Comparison of ENCODE assay signal across 10 cellular contexts in genomic region chr7:11120068-11120664, GRCh38.
DNase-seq lines count a peak whose midpoint lies in the region; ATAC-seq and TF ChIP-seq lines count a peak whose summit lies in the region.
"Had no signal": no experiment of that assay in that cellular context is flagged by ENCODE, and none has a peak within 500 bp of the region (broad histone marks: within the 10 kb centered on the region; RNA-seq: fewer than 3 reads in every experiment).

No MANE protein-coding gene starts in this region.

- no peaks in the 10 kb centered on the region for H3K9me3 ChIP-seq in body of pancreas
- H3K9me3 ChIP-seq in trophoblast cell (ENCODE audit: insufficient read depth, low read depth, low read length): no peaks in the 10 kb centered on the region
- H3K9me3 ChIP-seq: neutrophil had no signal

- H2AK5ac ChIP-seq in trophoblast cell (ENCODE audit: low read length): no peak overlapping the region

- TF ChIP-seq POLR2A in body of pancreas (IDR thresholded peaks at IDR 0.05): no peak

- H3K36me3 ChIP-seq in body of pancreas (replicated peaks in 1 of 2; ENCODE audit: insufficient read depth in 1 of 2, low read depth in 2 of 2) (no peaks in the 10 kb centered on the region), trophoblast cell (ENCODE audit: control insufficient read depth in 1 of 2, insufficient read depth in 2 of 2, low read length in 2 of 2) (no peaks in the 10 kb centered on the region)
- H3K36me3 ChIP-seq: neutrophil had no signal

- no peak overlapping the region for H4K12ac ChIP-seq in trophoblast cell (ENCODE audit: low read depth, low read length)

- TF ChIP-seq CTCF in GM10266 (IDR thresholded peaks at IDR 0.05; ENCODE audit: control insufficient read depth, insufficient read depth, low read depth, missing control alignments) (no peak), body of pancreas (IDR thresholded peaks at IDR 0.05) (no peak)

- WGBS in body of pancreas, 2 donors: 95 to 98% methylated on average over 3 of the region's 3 CpGs
- 100% methylated on average over 2 of the region's 3 CpGs for WGBS in trophoblast cell (ENCODE audit: extremely low coverage, insufficient coverage, insufficient read length)

- H3K9ac ChIP-seq in trophoblast cell (ENCODE audit: low read length): no peak overlapping the region

- H3K27me3 ChIP-seq in body of pancreas (no peaks in the 10 kb centered on the region), trophoblast cell (ENCODE audit: insufficient read depth, low read length) (no peaks in the 10 kb centered on the region)
- H3K27me3 ChIP-seq: neutrophil had no signal

- H3K27ac ChIP-seq in body of pancreas: no peak overlapping the region
- H3K27ac ChIP-seq in trophoblast cell (ENCODE audit: low read depth, low read length): no peak overlapping the region
- H3K27ac ChIP-seq: neutrophil had no signal

- ATAC-seq in GM19023 (IDR thresholded peaks at IDR 0.05; ENCODE audit: unreplicated experiment): peak; percentile 70
- peak; percentile 70 for ATAC-seq in HG02588 (IDR thresholded peaks at IDR 0.05; ENCODE audit: unreplicated experiment)
- ATAC-seq in HG03378 (IDR thresholded peaks at IDR 0.05; ENCODE audit: unreplicated experiment): peak; percentile 55
- no peak for ATAC-seq in body of pancreas
- ATAC-seq: left colon had no signal

- H2BK120ac ChIP-seq in trophoblast cell (ENCODE audit: insufficient read depth, low read length, poor library complexity): no peak overlapping the region

- no peak overlapping the region for H2BK12ac ChIP-seq in trophoblast cell (ENCODE audit: low read length)

- H3K14ac ChIP-seq in trophoblast cell (ENCODE audit: low read length): no peak overlapping the region

- H3K4me3 ChIP-seq in body of pancreas: no peak overlapping the region
- H3K4me3 ChIP-seq in trophoblast cell (ENCODE audit: low read depth, low read length): no peak overlapping the region

- no peak overlapping the region for H3K4me2 ChIP-seq in trophoblast cell (ENCODE audit: low read length)

- H3K4ac ChIP-seq in trophoblast cell (ENCODE audit: low read depth, low read length): no peak overlapping the region

- no peak overlapping the region for H2AFZ ChIP-seq in trophoblast cell (ENCODE audit: insufficient read depth, low read length, poor library complexity)

- no peaks in the 10 kb centered on the region for H3K79me2 ChIP-seq in trophoblast cell (ENCODE audit: control insufficient read depth, insufficient read depth, low read length, poor library complexity)

- H2BK5ac ChIP-seq in trophoblast cell (ENCODE audit: low read depth, low read length, poor library complexity): no peak overlapping the region

- no peak overlapping the region for H3K18ac ChIP-seq in trophoblast cell (ENCODE audit: low read length)

- H3K79me1 ChIP-seq in trophoblast cell (ENCODE audit: low read length): no peaks in the 10 kb centered on the region

- no peak overlapping the region for H4K8ac ChIP-seq in trophoblast cell (ENCODE audit: low read depth, low read length)

- peak; percentile 1 for DNase-seq in GM10266 (ENCODE audit: extremely low spot score)
- DNase-seq in body of pancreas: no peak
- DNase-seq in DMS 273 (lab: John Stamatoyannopoulos, UW; ENCODE audit: unreplicated experiment): no peak
- no peak for DNase-seq in trophoblast cell
- DNase-seq in MV-4-11 (lab: John Stamatoyannopoulos, UW): no peak
- DNase-seq: left colon had no signal

- H3K23ac ChIP-seq in trophoblast cell (ENCODE audit: low read length): no peak overlapping the region

- no peaks in the 10 kb centered on the region for H3K4me1 ChIP-seq in body of pancreas
- peaks cover 0 to 2% of the 10 kb centered on the region in 2 experiments for H3K4me1 ChIP-seq in trophoblast cell (ENCODE audit: control insufficient read depth in 1 of 2, insufficient read depth in 2 of 2, low read length in 2 of 2)

- no peak overlapping the region for H4K91ac ChIP-seq in trophoblast cell (ENCODE audit: low read depth, low read length)

- intact Hi-C loops in body of pancreas (cut with DNase I): no loop called here
